Comparison of ENCODE assay signal across 8 cellular contexts in the genomic region with DNA sequence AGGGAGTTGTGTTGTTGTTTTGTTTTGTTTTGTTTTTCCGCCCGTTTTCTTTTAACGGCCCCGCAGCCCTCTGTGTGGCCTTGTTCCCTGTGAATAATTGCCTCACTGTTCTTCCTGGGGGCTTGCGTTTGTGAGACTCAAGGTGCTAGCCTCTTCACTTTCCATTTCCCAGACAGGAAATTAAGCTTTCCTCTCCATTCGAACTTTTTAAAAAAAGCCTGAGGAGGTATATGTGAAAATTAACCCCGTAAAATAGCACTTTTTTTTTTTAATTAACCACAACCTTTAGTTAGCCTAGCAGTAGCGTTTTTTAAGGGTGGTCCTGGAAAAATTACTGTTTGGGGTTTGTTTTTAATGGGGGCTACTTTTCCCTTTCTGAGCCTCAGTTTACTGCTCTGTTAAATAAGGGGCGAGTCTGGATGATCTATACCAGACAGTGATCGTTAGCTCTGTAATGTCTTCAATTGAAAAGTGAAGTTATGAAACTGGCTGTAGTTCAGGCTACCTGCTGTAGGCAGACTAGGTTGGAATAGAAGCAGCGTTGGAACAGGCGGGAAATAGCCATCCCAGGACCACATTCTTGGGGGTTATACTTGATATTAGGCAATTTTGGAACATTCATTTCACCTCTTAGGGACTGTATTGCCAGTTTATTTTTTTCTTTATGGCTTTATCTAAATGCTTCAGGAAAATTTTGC. TPM values are rescaled to one million over a fixed set of nuclear protein-coding genes. Genes with fewer than 3 reads are reported as not detected.
A peak's percentile ranks its signal among the peaks of the same experiment; 100 is the strongest.
DNase-seq lines count a peak whose midpoint lies in the region; ATAC-seq and TF ChIP-seq lines count a peak whose summit lies in the region.

No MANE protein-coding gene starts in this region.

- H3K14ac ChIP-seq in H9 (ENCODE audit: insufficient read depth, low read length), result peak overlapping the region; percentile 81; the same call in 1 of the 2 replicates

- H3K27ac Mint-ChIP-seq in CD4-positive, alpha-beta T cell, result peak overlapping the region; percentile 100
- peak overlapping the region; percentile 99 to 100 (median 99) for H3K27ac Mint-ChIP-seq in H9

- ATAC-seq in CD4-positive, alpha-beta T cell (ENCODE audit: poor library complexity), result peak; percentile 8

- peak overlapping the region; percentile 98 for H3K4me3 ChIP-seq in rectal smooth muscle tissue (ENCODE audit: low read length)

- H3K27ac ChIP-seq in CD4-positive, alpha-beta T cell (ENCODE audit: low read depth, low read length), result peak overlapping the region; percentile 93
- H3K27ac ChIP-seq in H9 (ENCODE audit: insufficient read length, low read depth, low read length), result peak overlapping the region; percentile 95
- peak overlapping the region; percentile 87 for H3K27ac ChIP-seq in epithelial cell of prostate
- H3K27ac ChIP-seq in rectal smooth muscle tissue (ENCODE audit: low read depth, low read length), result peak overlapping the region; percentile 98

- H2BK15ac ChIP-seq in H9 (ENCODE audit: low read depth, low read length), result no peak overlapping the region

- H2BK12ac ChIP-seq in H9 (ENCODE audit: insufficient read length, low read depth, low read length), result no peak overlapping the region

- peaks cover 27% of the 10 kb centered on the region; the same call in 1 of the 2 replicates for H3K79me2 ChIP-seq in H9 (ENCODE audit: insufficient read depth, low read length)

- H3K4ac ChIP-seq in H9 (ENCODE audit: low read depth, low read length), result no peak overlapping the region

- WGBS in H9 (ENCODE audit: extremely low coverage, insufficient read length, low lambda C conversion rate), result no CpG with 5 or more reads among the region's 12 CpGs

- H3K9me3 Mint-ChIP-seq in CD4-positive, alpha-beta T cell, result no peaks in the 10 kb centered on the region
- no peaks in the 10 kb centered on the region; a peak in 1 of 5 replicates for H3K9me3 Mint-ChIP-seq in H9

- peak overlapping the region; percentile 99 for H3K4me3 Mint-ChIP-seq in CD4-positive, alpha-beta T cell
- peak overlapping the region; percentile 95 to 98 for H3K4me3 Mint-ChIP-seq in H9

- TF ChIP-seq CTCF in CD4-positive, alpha-beta T cell (IDR thresholded peaks at IDR 0.05), result no peak
- TF ChIP-seq CTCF in H9 (conservative IDR thresholded peaks at IDR 0.05), result no peak

- peaks cover 21% of the 10 kb centered on the region for H3K23me2 ChIP-seq in H9 (ENCODE audit: insufficient read length, low read depth, low read length, poor library complexity, severe bottlenecking)

- no peak overlapping the region for H2BK20ac ChIP-seq in H9 (ENCODE audit: low read depth, low read length, poor library complexity, severe bottlenecking)

- H3K23ac ChIP-seq in H9 (ENCODE audit: insufficient read length, low read depth, low read length), result no peak overlapping the region

- H4K20me1 ChIP-seq in H9 (ENCODE audit: control insufficient read depth, insufficient read depth, insufficient read length), result no peaks in the 10 kb centered on the region

- POLR2A ChIA-PET in CD4-positive, alpha-beta T cell (lab: Charles Lee), result interaction anchor here (0.7 to 4.6 kb wide), 20 partner anchors 8 to 1023 kb away, joined by 3 to 99 read pairs (median 6); partner anchors contain the start of genes ATP5F1E, GNAS, GNAS-AS1 and NELFCD

- no peak overlapping the region for H4K8ac ChIP-seq in H9 (replicated peaks; ENCODE audit: insufficient read length, low read depth, low read length)

- H3K27me3 Mint-ChIP-seq in CD4-positive, alpha-beta T cell, result no peaks in the 10 kb centered on the region
- H3K27me3 Mint-ChIP-seq in H9 (ENCODE audit: low read depth), result peaks cover 2% of the 10 kb centered on the region; the same call in 1 of the 2 replicates

- peak overlapping the region; percentile 25 for H3K56ac ChIP-seq in H9 (ENCODE audit: insufficient read length, low read depth, low read length)

- peaks cover 2% of the 10 kb centered on the region; the same call in 1 of the 2 replicates for H3K4me1 ChIP-seq in H9 (ENCODE audit: insufficient read depth, low read length)
- peaks cover 10% of the 10 kb centered on the region for H3K4me1 ChIP-seq in rectal smooth muscle tissue (ENCODE audit: control insufficient read depth, insufficient read depth, low read length)

- H2BK5ac ChIP-seq in H9 (ENCODE audit: insufficient read length, low read length), result peak overlapping the region; percentile 95

- no peak overlapping the region for H4K5ac ChIP-seq in H9 (ENCODE audit: insufficient read length, low read depth, low read length)

- H4K91ac ChIP-seq in H9 (ENCODE audit: insufficient read length, low read depth, low read length), result no peak overlapping the region

- H2AFZ ChIP-seq in H9 (ENCODE audit: low read length), result no peak overlapping the region

- CTCF ChIA-PET in CD4-positive, alpha-beta T cell (lab: Charles Lee), result interaction anchor here (0.6 to 3.4 kb wide), 5 partner anchors 8 to 264 kb away, joined by 3 to 62 read pairs (median 3); partner anchors contain the start of genes NPEPL1 and VAPB

- H3T11ph ChIP-seq in H9 (ENCODE audit: low read length), result no peak overlapping the region

- H3K9me3 ChIP-seq in CD4-positive, alpha-beta T cell (ENCODE audit: control insufficient read depth, low read length), result no peaks in the 10 kb centered on the region
- no peaks in the 10 kb centered on the region for H3K9me3 ChIP-seq in H9 (ENCODE audit: control insufficient read depth, low read depth, low read length)

- peak overlapping the region; percentile 98 for H3K4me2 ChIP-seq in H9 (ENCODE audit: insufficient read depth, insufficient read length, low read length)

- H3K18ac ChIP-seq in H9 (ENCODE audit: insufficient read length, low read depth, low read length), result peak overlapping the region; percentile 67

- H3K36me3 Mint-ChIP-seq in CD4-positive, alpha-beta T cell (ENCODE audit: low read depth), result peaks cover 35% of the 10 kb centered on the region
- peaks cover 0 to 5% (median 2%) of the 10 kb centered on the region in 3 experiments; a peak in 4 of 7 replicates for H3K36me3 Mint-ChIP-seq in H9 (ENCODE audit: insufficient read depth in 1 of 3, low read depth in 3 of 3)

- no peak for DNase-seq in CD4-positive, alpha-beta T cell
- DNase-seq in H9 (no peak), RPMI8226 (peak; percentile 37), epithelial cell of prostate (ENCODE audit: low read depth, low spot score) (no peak), DMS53 (lab: John Stamatoyannopoulos, UW) (no peak), NCI-H510A (lab: John Stamatoyannopoulos, UW) (no peak)
- no peak for DNase-seq in stimulated activated naive CD4-positive, alpha-beta T cell treated with Interleukin-2 at 50 U/mL for 16 hours (lab: John Stamatoyannopoulos, UW)

- no peaks in the 10 kb centered on the region for H3K27me3 ChIP-seq in CD4-positive, alpha-beta T cell (ENCODE audit: control insufficient read depth, insufficient read depth, low read length)
- no peaks in the 10 kb centered on the region for H3K27me3 ChIP-seq in H9 (ENCODE audit: insufficient read depth, low read length)
- no peaks in the 10 kb centered on the region for H3K27me3 ChIP-seq in rectal smooth muscle tissue (ENCODE audit: control insufficient read depth, insufficient read depth, low read length)

- peak overlapping the region; percentile 81 for H3K9ac ChIP-seq in H9 (ENCODE audit: extremely low read depth, insufficient read length, low read length)
- peak overlapping the region; percentile 24 for H3K9ac ChIP-seq in rectal smooth muscle tissue (ENCODE audit: low read length)

- intact Hi-C loops in CD4-positive, alpha-beta T cell (cut with DNase I, micrococcal nuclease), result loop anchor here (1.0 to 10.0 kb wide), 18 partner anchors 9 to 1300 kb away; partner anchors contain the start of genes PRELID3B (in 2 of the 2), GNAS (in 1 of the 2), GNAS-AS1 (in 1 of the 2) and NELFCD (in 1 of the 2)

- H2BK120ac ChIP-seq in H9 (ENCODE audit: low read depth, low read length, poor library complexity, severe bottlenecking), result no peak overlapping the region

- no peaks in the 10 kb centered on the region for H3K36me3 ChIP-seq in rectal smooth muscle tissue (ENCODE audit: control insufficient read depth, insufficient read depth, low read length)

- peaks cover 46% of the 10 kb centered on the region for H3K4me1 Mint-ChIP-seq in CD4-positive, alpha-beta T cell (ENCODE audit: low read depth)
- H3K4me1 Mint-ChIP-seq in H9, result peaks cover 45 to 49% of the 10 kb centered on the region in 2 experiments

- no peaks in the 10 kb centered on the region for H3K79me1 ChIP-seq in H9 (ENCODE audit: insufficient read depth, low read depth, low read length, poor library complexity, severe bottlenecking)

- no peak overlapping the region for H2AK5ac ChIP-seq in H9 (ENCODE audit: insufficient read length, low read length)

RNA-seq across cellular contexts. Expression of gene STX16, which starts 1.7 kb away (rescaled TPM):
- total RNA-seq in CD4-positive, alpha-beta T cell, result 100 to 1,000 TPM; 179 to 181 TPM
- 81.4 and 87.8 TPM in 2 replicates for total RNA-seq in H9 (2021)

RNA-seq across cellular contexts. Expression of gene NPEPL1, which starts 39.8 kb away (rescaled TPM):
- total RNA-seq in CD4-positive, alpha-beta T cell, result 10 to 100 TPM; 58.3 to 61.1 TPM
- total RNA-seq in H9 (2021), result 31.1 TPM in 2 replicates
